ENCODE assay signal across 8 cellular contexts in the genomic region with DNA sequence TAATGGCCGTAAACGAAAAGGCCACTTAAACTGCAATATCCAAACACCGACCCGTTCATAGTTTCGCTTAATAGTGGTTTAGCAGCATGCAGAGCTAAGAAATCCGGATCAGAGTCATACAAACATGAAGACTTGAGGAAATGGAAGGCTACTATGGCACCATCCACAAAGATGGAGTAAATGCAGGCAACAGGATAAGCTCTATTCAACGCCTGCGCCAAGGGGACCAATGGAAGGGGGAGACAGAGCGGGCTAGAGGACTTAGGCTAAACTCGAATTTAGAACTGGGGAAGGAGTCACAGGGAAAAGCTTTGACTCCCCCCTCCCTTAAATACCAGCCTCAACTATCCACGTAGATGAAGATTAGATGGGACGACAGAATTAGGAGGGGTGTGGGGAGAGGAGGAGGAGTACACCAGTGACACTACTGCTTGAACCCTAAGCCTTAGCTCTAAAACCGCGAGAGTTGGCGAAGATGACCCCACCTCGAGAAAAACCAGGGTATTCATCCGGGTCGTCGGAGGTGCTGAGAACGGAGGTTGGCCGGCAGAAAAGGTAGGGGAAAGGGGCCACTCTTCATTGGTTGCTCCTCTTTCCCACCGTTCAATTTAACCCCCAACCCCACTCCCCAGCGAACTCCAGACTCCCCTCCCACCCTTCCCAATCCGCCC. TPM values are rescaled to one million over a fixed set of nuclear protein-coding genes. Genes with fewer than 3 reads are reported as not detected.
DNase-seq lines count a peak whose midpoint lies in the region; ATAC-seq, FAIRE-seq and TF ChIP-seq lines count a peak whose summit lies in the region.

No MANE protein-coding gene starts in this region.

- peaks cover 11% of the 10 kb centered on the region for H3K36me3 ChIP-seq in osteoblast (ENCODE audit: insufficient read depth, low read length)

- H3K4me1 ChIP-seq in A549 (peaks cover 20% of the 10 kb centered on the region; the same call in 2 of the 3 replicates), osteoblast (ENCODE audit: insufficient read depth, low read length) (peaks cover 3% of the 10 kb centered on the region)

- H3K9me3 ChIP-seq in A549 (no peaks in the 10 kb centered on the region), osteoblast (ENCODE audit: low read depth, low read length) (no peaks in the 10 kb centered on the region)

- peak; percentile 46 to 79 for DNase-seq in A549 (ENCODE audit: low read depth in 1 of 2, low spot score in 1 of 2)
- peak; percentile 61 for DNase-seq in GM12865 (ENCODE audit: low read depth)
- DNase-seq in NCI-H526 (lab: John Stamatoyannopoulos, UW) = peak; percentile 17 to 44
- peak; percentile 63 for DNase-seq in activated CD8-positive, alpha-beta T cell treated with anti-CD3 and anti-CD28 coated beads, Interleukin-2, amount 10 ng/mL, durations not matched to agents 7 days and 5 days
- DNase-seq in fibroblast of mammary gland (ENCODE audit: low read depth) = peak; percentile 56
- peak; percentile 85 for DNase-seq in osteoblast (ENCODE audit: insufficient read length, low spot score, missing footprints)

- H3K4me2 ChIP-seq in A549 = peak overlapping the region; percentile 95
- H3K4me2 ChIP-seq in osteoblast (ENCODE audit: insufficient read depth, low read length) = peak overlapping the region; percentile 62

- no peak for FAIRE-seq in A549 (lab: Jason Lieb, UNC)

- H3K9me3 Mint-ChIP-seq in activated CD8-positive, alpha-beta T cell treated with anti-CD3 and anti-CD28 coated beads, Interleukin-2, amount 10 ng/mL, durations not matched to agents 7 days and 5 days (ENCODE audit: insufficient read depth) = no peaks in the 10 kb centered on the region

- no peak for TF ChIP-seq EP300 in A549 (IDR thresholded peaks at IDR 0.05)

- peak overlapping the region; percentile 89 for H3K4me3 Mint-ChIP-seq in activated CD8-positive, alpha-beta T cell treated with anti-CD3 and anti-CD28 coated beads, Interleukin-2, amount 10 ng/mL, durations not matched to agents 7 days and 5 days

- no peaks in the 10 kb centered on the region for H3K27me3 ChIP-seq in osteoblast (ENCODE audit: insufficient read depth, low read length)

- no peaks in the 10 kb centered on the region for H3K27me3 Mint-ChIP-seq in activated CD8-positive, alpha-beta T cell treated with anti-CD3 and anti-CD28 coated beads, Interleukin-2, amount 10 ng/mL, durations not matched to agents 7 days and 5 days (ENCODE audit: low read depth)

- peak overlapping the region; percentile 8 for H2AFZ ChIP-seq in osteoblast (ENCODE audit: low read length)

- ATAC-seq in A549 = peak; percentile 41 to 54
- no peak for ATAC-seq in activated CD8-positive, alpha-beta T cell treated with anti-CD3 and anti-CD28 coated beads, Interleukin-2, amount 10 ng/mL, durations not matched to agents 7 days and 5 days
- no peak for ATAC-seq in GM21367 (IDR thresholded peaks at IDR 0.05; ENCODE audit: unreplicated experiment)
- no peak for ATAC-seq in HG03025 (IDR thresholded peaks at IDR 0.05; ENCODE audit: low FRiP score, unreplicated experiment)

- H3K4me3 ChIP-seq in A549 (peak overlapping the region; percentile 66), GM12865 (ENCODE audit: low read depth, low read length) (peak overlapping the region; percentile 73), fibroblast of mammary gland (ENCODE audit: control insufficient read depth, low read depth, low read length) (peak overlapping the region; percentile 63), osteoblast (ENCODE audit: insufficient read depth, low read length) (peak overlapping the region; percentile 83)

- H4K20me1 ChIP-seq in osteoblast (ENCODE audit: insufficient read depth, low read length) = no peaks in the 10 kb centered on the region

- no peak for TF ChIP-seq POLR2A in A549 (IDR thresholded peaks at IDR 0.05; ENCODE audit: low read length)

- H3K36me3 Mint-ChIP-seq in activated CD8-positive, alpha-beta T cell treated with anti-CD3 and anti-CD28 coated beads, Interleukin-2, amount 10 ng/mL, durations not matched to agents 7 days and 5 days (ENCODE audit: low read depth) = peaks cover 42% of the 10 kb centered on the region

- TF ChIP-seq CTCF in A549 (IDR thresholded peaks at IDR 0.05) = no peak
- no peak for TF ChIP-seq CTCF in GM12865 (IDR thresholded peaks at IDR 0.05; ENCODE audit: insufficient read depth, low read depth, low read length, missing control alignments)
- TF ChIP-seq CTCF in fibroblast of mammary gland (conservative IDR thresholded peaks at IDR 0.05; ENCODE audit: control insufficient read depth, insufficient read depth, low read depth, low read length) = no peak
- no peak for TF ChIP-seq CTCF in osteoblast (IDR thresholded peaks at IDR 0.05; ENCODE audit: extremely low read depth, low read depth, low read length)

- CTCF ChIA-PET in A549 (lab: Yijun Ruan, JAX) = no interaction called here
- CTCF ChIA-PET in activated CD8-positive, alpha-beta T cell treated with anti-CD3 and anti-CD28 coated beads, Interleukin-2, amount 10 ng/mL, durations not matched to agents 7 days and 5 days (lab: Charles Lee) = interaction anchor here (0.8 to 6.9 kb wide), 4 partner anchors 32 to 361 kb away, joined by 3 to 46 read pairs (median 4); no protein-coding TSS in a partner anchor

- H3K79me2 ChIP-seq in osteoblast (ENCODE audit: insufficient read depth, low read length) = peaks cover 55% of the 10 kb centered on the region

- H3K4me1 Mint-ChIP-seq in activated CD8-positive, alpha-beta T cell treated with anti-CD3 and anti-CD28 coated beads, Interleukin-2, amount 10 ng/mL, durations not matched to agents 7 days and 5 days (ENCODE audit: low read depth) = peaks cover 34% of the 10 kb centered on the region

- H3K27ac ChIP-seq in A549 (peak overlapping the region; percentile 89 to 98), osteoblast (ENCODE audit: low read depth, low read length) (peak overlapping the region; percentile 89)

- WGBS in A549 (ENCODE audit: missing lambda C conversion rate) = under 1% methylated on average over 22 of the region's 24 CpGs

- peak overlapping the region; percentile 98 for H3K27ac Mint-ChIP-seq in activated CD8-positive, alpha-beta T cell treated with anti-CD3 and anti-CD28 coated beads, Interleukin-2, amount 10 ng/mL, durations not matched to agents 7 days and 5 days

- no peak for TF ChIP-seq RAD21 in A549 (conservative IDR thresholded peaks at IDR 0.05 in 1 of 2, IDR thresholded peaks at IDR 0.05 in 1 of 2)

- POLR2A ChIA-PET in A549 (lab: Yijun Ruan, JAX) = interaction anchor here (0.5 to 2.4 kb wide), 9 partner anchors 8 to 846 kb away, joined by 3 to 16 read pairs (median 4); a partner anchor contains a TSS
- POLR2A ChIA-PET in activated CD8-positive, alpha-beta T cell treated with anti-CD3 and anti-CD28 coated beads, Interleukin-2, amount 10 ng/mL, durations not matched to agents 7 days and 5 days (lab: Charles Lee) = interaction anchor here (0.6 to 7.1 kb wide), 11 partner anchors 12 to 851 kb away, joined by 3 to 317 read pairs (median 3); a partner anchor contains a TSS

TF ChIP-seq in A549, 52 proteins besides CTCF, POLR2A, EP300 and RAD21:
- TF ChIP-seq CHD2 (IDR thresholded peaks at IDR 0.05; ENCODE audit: low read length, partially characterized antibody) (peak; percentile 87), SMC3 (IDR thresholded peaks at IDR 0.05) (no peak), CBX8 (IDR thresholded peaks at IDR 0.05) (no peak)
- TF ChIP-seq, protein P1, sequence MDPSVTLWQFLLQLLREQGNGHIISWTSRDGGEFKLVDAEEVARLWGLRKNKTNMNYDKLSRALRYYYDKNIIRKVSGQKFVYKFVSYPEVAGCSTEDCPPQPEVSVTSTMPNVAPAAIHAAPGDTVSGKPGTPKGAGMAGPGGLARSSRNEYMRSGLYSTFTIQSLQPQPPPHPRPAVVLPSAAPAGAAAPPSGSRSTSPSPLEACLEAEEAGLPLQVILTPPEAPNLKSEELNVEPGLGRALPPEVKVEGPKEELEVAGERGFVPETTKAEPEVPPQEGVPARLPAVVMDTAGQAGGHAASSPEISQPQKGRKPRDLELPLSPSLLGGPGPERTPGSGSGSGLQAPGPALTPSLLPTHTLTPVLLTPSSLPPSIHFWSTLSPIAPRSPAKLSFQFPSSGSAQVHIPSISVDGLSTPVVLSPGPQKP (IDR thresholded peaks at IDR 0.05; ENCODE audit: low read depth, low read length) = no peak
- TF ChIP-seq, protein P2, sequence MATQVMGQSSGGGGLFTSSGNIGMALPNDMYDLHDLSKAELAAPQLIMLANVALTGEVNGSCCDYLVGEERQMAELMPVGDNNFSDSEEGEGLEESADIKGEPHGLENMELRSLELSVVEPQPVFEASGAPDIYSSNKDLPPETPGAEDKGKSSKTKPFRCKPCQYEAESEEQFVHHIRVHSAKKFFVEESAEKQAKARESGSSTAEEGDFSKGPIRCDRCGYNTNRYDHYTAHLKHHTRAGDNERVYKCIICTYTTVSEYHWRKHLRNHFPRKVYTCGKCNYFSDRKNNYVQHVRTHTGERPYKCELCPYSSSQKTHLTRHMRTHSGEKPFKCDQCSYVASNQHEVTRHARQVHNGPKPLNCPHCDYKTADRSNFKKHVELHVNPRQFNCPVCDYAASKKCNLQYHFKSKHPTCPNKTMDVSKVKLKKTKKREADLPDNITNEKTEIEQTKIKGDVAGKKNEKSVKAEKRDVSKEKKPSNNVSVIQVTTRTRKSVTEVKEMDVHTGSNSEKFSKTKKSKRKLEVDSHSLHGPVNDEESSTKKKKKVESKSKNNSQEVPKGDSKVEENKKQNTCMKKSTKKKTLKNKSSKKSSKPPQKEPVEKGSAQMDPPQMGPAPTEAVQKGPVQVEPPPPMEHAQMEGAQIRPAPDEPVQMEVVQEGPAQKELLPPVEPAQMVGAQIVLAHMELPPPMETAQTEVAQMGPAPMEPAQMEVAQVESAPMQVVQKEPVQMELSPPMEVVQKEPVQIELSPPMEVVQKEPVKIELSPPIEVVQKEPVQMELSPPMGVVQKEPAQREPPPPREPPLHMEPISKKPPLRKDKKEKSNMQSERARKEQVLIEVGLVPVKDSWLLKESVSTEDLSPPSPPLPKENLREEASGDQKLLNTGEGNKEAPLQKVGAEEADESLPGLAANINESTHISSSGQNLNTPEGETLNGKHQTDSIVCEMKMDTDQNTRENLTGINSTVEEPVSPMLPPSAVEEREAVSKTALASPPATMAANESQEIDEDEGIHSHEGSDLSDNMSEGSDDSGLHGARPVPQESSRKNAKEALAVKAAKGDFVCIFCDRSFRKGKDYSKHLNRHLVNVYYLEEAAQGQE (IDR thresholded peaks at IDR 0.05) = peak; percentile 54; the same call in 1 of the 2 replicates

RNA-seq across cellular contexts. Expression of a gene that starts 3.5 kb away (rescaled TPM):
- 120 and 190 TPM in 2 replicates for polyA plus RNA-seq in A549 (2011; rRNA removed)
- 48.5 and 62.3 TPM in 2 replicates for polyA plus RNA-seq in A549 (2012; cell fraction: cytosol; rRNA removed)
- 171 and 178 TPM in 2 replicates for polyA plus RNA-seq in A549 (2012; cell fraction: nucleus; rRNA removed)
- 55.7 to 68.8 TPM (median 60.1 TPM) in 3 replicates for polyA plus RNA-seq in A549 (2017; fragmentation: RNase III; extraction: RNeasy Plus Mini Kit Qiagen cat#74134 plus additional on column Dnase treatment)
- 362 and 507 TPM in 2 replicates for polyA minus RNA-seq in A549 (2011; rRNA and poly(A)+ RNA removed)
- 100 to 1,000 TPM; 223 to 231 TPM for total RNA-seq in activated CD8-positive, alpha-beta T cell treated with anti-CD3 and anti-CD28 coated beads, Interleukin-2, amount 10 ng/mL, durations not matched to agents 7 days and 5 days
- 108 and 116 TPM in 2 replicates for total RNA-seq in osteoblast

Comparison
In these comparisons a context has a peak if more than half of its experiments do, and no peak if none do; other contexts are left out.
1. ATAC-seq: peak in A549 (2 of 2); none in activated CD8-positive, alpha-beta T cell treated with anti-CD3 and anti-CD28 coated beads, Interleukin-2, amount 10 ng/mL, durations not matched to agents 7 days and 5 days (single experiment), GM21367 (single experiment) and HG03025 (single experiment).
2. DNase-seq: peak in every context shown above with its lines; median percentile 85 in osteoblast; 63 in activated CD8-positive, alpha-beta T cell treated with anti-CD3 and anti-CD28 coated beads, Interleukin-2, amount 10 ng/mL, durations not matched to agents 7 days and 5 days; 62 in A549; 61 in GM12865; 56 in fibroblast of mammary gland; 30 in NCI-H526.
3. Peak in every context shown above with its lines, with median percentiles within 50 percentile points of each other: H3K4me3 ChIP-seq.